ENCODE assay signal across 8 cellular contexts in the genomic region with DNA sequence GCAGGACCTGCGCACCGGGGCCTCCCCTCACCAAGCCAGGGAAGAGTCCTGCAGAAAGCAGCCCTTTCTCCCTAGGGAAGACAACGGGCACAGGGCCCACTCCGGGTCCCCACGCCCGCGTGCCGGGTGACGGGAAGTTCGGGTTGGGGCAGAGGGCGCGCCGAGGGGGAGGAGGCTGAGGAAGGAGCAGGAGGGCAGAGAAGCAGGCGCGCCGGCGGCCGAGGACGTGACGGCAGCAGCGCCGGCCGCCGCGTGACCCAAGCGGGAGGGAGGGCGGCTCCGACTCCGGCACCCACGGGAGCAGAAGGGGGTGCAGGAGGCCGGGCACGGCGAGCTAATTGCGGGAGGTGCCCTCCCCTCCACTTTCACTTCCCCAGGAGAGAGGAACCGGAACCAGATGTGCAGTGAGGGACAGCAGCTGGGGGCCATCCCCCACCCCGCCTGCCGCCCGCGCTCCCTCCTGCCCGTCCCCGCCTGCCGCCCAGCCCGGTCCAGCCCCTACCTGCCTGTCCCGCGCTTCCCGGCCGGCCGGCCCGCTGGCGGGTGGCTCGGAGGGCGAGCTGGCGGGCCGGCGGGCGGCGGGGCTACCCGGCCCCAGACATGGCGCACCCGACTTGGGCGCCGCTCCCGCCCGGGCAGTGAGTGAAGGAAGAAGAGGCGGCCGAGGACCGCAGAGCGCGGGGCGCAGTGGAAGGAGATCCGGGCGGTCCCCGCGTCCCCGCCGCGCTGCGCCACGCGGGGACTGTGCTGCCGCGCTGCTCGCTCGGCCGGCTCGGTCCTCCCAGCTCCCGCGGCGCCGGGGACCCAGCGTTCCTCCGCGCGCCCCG. TPM values are rescaled to one million over a fixed set of nuclear protein-coding genes. Genes with fewer than 3 reads are reported as not detected.
A peak's percentile ranks its signal among the peaks of the same experiment; 100 is the strongest.
DNase-seq lines count a peak whose midpoint lies in the region; ATAC-seq and TF ChIP-seq lines count a peak whose summit lies in the region.

No MANE protein-coding gene starts in this region.

- BruUV-seq in OCI-LY7 (replicated peaks; lab: Mats Ljungman, UMichigan) = no TSS peak

- H3K27me3 ChIP-seq in BLaER1 = no peaks in the 10 kb centered on the region
- no peaks in the 10 kb centered on the region for H3K27me3 ChIP-seq in fibroblast of lung (ENCODE audit: control insufficient read depth, insufficient read depth, low read length)
- no peaks in the 10 kb centered on the region for H3K27me3 ChIP-seq in stomach

- H3K4me3 ChIP-seq in BLaER1 (peak overlapping the region; percentile 92), OCI-LY7 (ENCODE audit: low read depth, low read length, poor library complexity, severe bottlenecking) (peak overlapping the region; percentile 86), fibroblast of lung (replicated peaks in 1 of 4; ENCODE audit: control extremely low read depth in 1 of 4, insufficient read depth in 1 of 4, low read depth in 3 of 4, low read length in 4 of 4) (peak overlapping the region; percentile 66 to 91 (median 84)), stomach (peak overlapping the region; percentile 84 to 99 (median 94))

- peak overlapping the region; percentile 89 to 97 (median 91) for H3K4me3 Mint-ChIP-seq in nephron

- H4K20me1 ChIP-seq in BLaER1 (peaks cover 3% of the 10 kb centered on the region), OCI-LY7 (ENCODE audit: insufficient read depth, low read length) (no peaks in the 10 kb centered on the region), fibroblast of lung (ENCODE audit: control insufficient read depth, extremely low read depth, insufficient read depth, low read length) (no peaks in the 10 kb centered on the region)

- H3K79me2 ChIP-seq in OCI-LY7 (ENCODE audit: insufficient read depth, low read depth, low read length) = peaks cover 20% of the 10 kb centered on the region
- peaks cover 15% of the 10 kb centered on the region for H3K79me2 ChIP-seq in fibroblast of lung (ENCODE audit: control insufficient read depth, insufficient read depth, low read length)

- peaks cover 57% of the 10 kb centered on the region for H3K4me1 ChIP-seq in BLaER1
- peaks cover 35% of the 10 kb centered on the region for H3K4me1 ChIP-seq in OCI-LY7 (ENCODE audit: insufficient read depth, low read length, poor library complexity, severe bottlenecking)
- peaks cover 4% of the 10 kb centered on the region for H3K4me1 ChIP-seq in fibroblast of lung (ENCODE audit: control insufficient read depth, extremely low read depth, insufficient read depth, low read length)
- peaks cover 9 to 38% (median 27%) of the 10 kb centered on the region in 4 donors for H3K4me1 ChIP-seq in stomach

- H3K36me3 Mint-ChIP-seq in nephron (ENCODE audit: low read depth) = peaks cover 18% of the 10 kb centered on the region

- H3K9ac ChIP-seq in BLaER1 (peak overlapping the region; percentile 99), fibroblast of lung (ENCODE audit: insufficient read depth, low read length) (peak overlapping the region; percentile 94)

- peak; percentile 96 for DNase-seq in OCI-LY7 (ENCODE audit: low spot score)
- peak; percentile 64 for DNase-seq in activated T-helper 1 cell treated with Interleukin-2 at 50 U/mL for 16 hours (ENCODE audit: low read depth)
- DNase-seq in fibroblast of lung (ENCODE audit: low read depth in 2 of 2) = peak; percentile 61 to 70
- DNase-seq in stomach = peak; percentile 86

- no peak for TF ChIP-seq POLR2A in stomach (IDR thresholded peaks at IDR 0.05)

- H2AFZ ChIP-seq in OCI-LY7 (ENCODE audit: low read length) (peak overlapping the region; percentile 27; the same call in 1 of the 2 replicates), fibroblast of lung (ENCODE audit: low read length) (peak overlapping the region; percentile 52)

- CTCF ChIA-PET in OCI-LY7 (lab: Charles Lee; ENCODE audit: unreplicated experiment) = interaction anchor here (1.3 kb wide), 1 partner anchor 21 kb away, joined by 6 read pairs; a partner anchor contains a TSS

- H3K4me2 ChIP-seq in BLaER1 (peak overlapping the region; percentile 97), OCI-LY7 (ENCODE audit: low read length) (peak overlapping the region; percentile 96), fibroblast of lung (ENCODE audit: extremely low read depth, insufficient read depth, low read length) (peak overlapping the region; percentile 99)

- H3K27me3 Mint-ChIP-seq in nephron (ENCODE audit: low read depth) = no peaks in the 10 kb centered on the region

- no peak for TF ChIP-seq EP300 in stomach (IDR thresholded peaks at IDR 0.05)

- POLR2A ChIA-PET in OCI-LY7 (lab: Charles Lee) = interaction anchor here (0.5 to 4.2 kb wide), 7 partner anchors 10 to 139 kb away, joined by 3 to 32 read pairs (median 9); a partner anchor contains a TSS

- H3K9me2 ChIP-seq in OCI-LY7 (ENCODE audit: insufficient read depth, low read length) = no peaks in the 10 kb centered on the region

- no peak for TF ChIP-seq CTCF in OCI-LY7 (conservative IDR thresholded peaks at IDR 0.05; ENCODE audit: low read length)
- no peak for TF ChIP-seq CTCF in fibroblast of lung (conservative IDR thresholded peaks at IDR 0.05 in 1 of 2, IDR thresholded peaks at IDR 0.05 in 1 of 2; ENCODE audit: low read depth in 1 of 2, low read length in 2 of 2)
- TF ChIP-seq CTCF in nephron (IDR thresholded peaks at IDR 0.05; ENCODE audit: unreplicated experiment in 3 of 3) = no peak
- peak in 1 of 7 experiments; percentile 6 for TF ChIP-seq CTCF in stomach (IDR thresholded peaks at IDR 0.05)

- H3K9me3 ChIP-seq in BLaER1 (no peaks in the 10 kb centered on the region), OCI-LY7 (ENCODE audit: low read length) (no peaks in the 10 kb centered on the region), fibroblast of lung (ENCODE audit: control insufficient read depth, insufficient read depth, low read depth, low read length) (no peaks in the 10 kb centered on the region), stomach (no peaks in the 10 kb centered on the region)

- peaks cover 73% of the 10 kb centered on the region for H3K36me3 ChIP-seq in BLaER1
- peaks cover 74% of the 10 kb centered on the region for H3K36me3 ChIP-seq in OCI-LY7 (ENCODE audit: insufficient read depth, low read length)
- H3K36me3 ChIP-seq in fibroblast of lung (ENCODE audit: control insufficient read depth, insufficient read depth, low read length) = peaks cover 15% of the 10 kb centered on the region
- H3K36me3 ChIP-seq in stomach = peaks cover 22 to 71% (median 69%) of the 10 kb centered on the region in 4 donors

- intact Hi-C loops in OCI-LY7 (cut with micrococcal nuclease; ENCODE audit: unreplicated experiment) (loop anchor here (1.0 to 2.0 kb wide), 5 partner anchors 12 to 149 kb away; a partner anchor contains a TSS), stomach (cut with DNase I; ENCODE audit: low total_unique reads) (loop anchor here (10.0 kb wide), 1 partner anchor 151 kb away; no protein-coding TSS in a partner anchor)

- peaks cover 10% of the 10 kb centered on the region for H3K4me1 Mint-ChIP-seq in nephron

- 0 to 1% (median 1%) methylated on average over 27 to 95 of the region's 95 CpGs for WGBS in stomach, 5 donors

- peak overlapping the region in 1 of 3 experiments; percentile 91 for H3K27ac Mint-ChIP-seq in nephron

- H3K27ac ChIP-seq in BLaER1 (peak overlapping the region; percentile 100), OCI-LY7 (ENCODE audit: low read depth, low read length, poor library complexity, severe bottlenecking) (peak overlapping the region; percentile 92), fibroblast of lung (ENCODE audit: insufficient read depth, low read length) (peak overlapping the region; percentile 94), stomach (peak overlapping the region; percentile 91 to 100 (median 98))

- ATAC-seq in GM19043 (IDR thresholded peaks at IDR 0.05; ENCODE audit: low read depth, unreplicated experiment) (peak; percentile 61), HG03196 (IDR thresholded peaks at IDR 0.05; ENCODE audit: unreplicated experiment) (peak; percentile 60)

- H3K9me3 Mint-ChIP-seq in nephron = no peaks in the 10 kb centered on the region

RNA-seq across cellular contexts. Expression of a gene that starts 0.5 kb away (rescaled TPM):
- 41.8 and 50.5 TPM in 2 replicates for total RNA-seq in OCI-LY7 (2014; rRNA removed; shearing (Covaris generic))
- total RNA-seq in OCI-LY7 (2022) = 160 and 164 TPM in 2 replicates
- 13.6 and 17.7 TPM in 2 replicates for total RNA-seq in fibroblast of lung
- polyA plus RNA-seq in fibroblast of lung = 9.1 and 15.9 TPM in 2 replicates
- polyA plus RNA-seq in fibroblast of lung (2012) = 12.4 and 16.0 TPM in 2 replicates
- polyA minus RNA-seq in fibroblast of lung (ENCODE audit: low replicate concordance) = 48.3 and 58.9 TPM in 2 replicates
- total RNA-seq in stomach = 10 to 100 TPM; 20.9 to 73.0 (median 36.6) TPM
- polyA plus RNA-seq in stomach = 10 to 100 TPM; 11.8 to 19.9 (median 14.1) TPM

RNA-seq across cellular contexts. Expression of a gene that starts 12.4 kb away (rescaled TPM):
- 15.6 and 29.1 TPM in 2 replicates for total RNA-seq in OCI-LY7 (2014; rRNA removed; shearing (Covaris generic))
- 65.6 and 67.9 TPM in 2 replicates for total RNA-seq in OCI-LY7 (2022)
- 2.6 TPM in 2 replicates for total RNA-seq in fibroblast of lung
- polyA plus RNA-seq in fibroblast of lung = 7.1 and 10.9 TPM in 2 replicates
- polyA plus RNA-seq in fibroblast of lung (2012) = 14.7 and 18.3 TPM in 2 replicates
- 98.3 and 119 TPM in 2 replicates for polyA minus RNA-seq in fibroblast of lung (ENCODE audit: low replicate concordance)
- total RNA-seq in stomach = 10 to 100 TPM in 2 of 5 donors, 1 to 10 TPM in 3; 1.4 to 49.6 (median 8.0) TPM
- polyA plus RNA-seq in stomach = 10 to 100 TPM; 26.9 to 31.1 (median 27.1) TPM

RNA-seq across cellular contexts. Expression of a gene that starts 17.3 kb away (rescaled TPM):
- total RNA-seq in OCI-LY7 (2014; rRNA removed; shearing (Covaris generic)) = 44.2 and 45.5 TPM in 2 replicates
- total RNA-seq in OCI-LY7 (2022) (32.7 and 41.6 TPM in 2 replicates), fibroblast of lung (113 and 119 TPM in 2 replicates), stomach (10 to 100 TPM in 4 of 5 donors, 1 to 10 TPM in 1; 6.4 to 80.6 (median 24.9) TPM)
- polyA plus RNA-seq in fibroblast of lung (80.5 and 94.4 TPM in 2 replicates), stomach (10 to 100 TPM; 29.9 to 54.8 (median 39.8) TPM)
- polyA plus RNA-seq in fibroblast of lung (2012) = 89.0 and 97.9 TPM in 2 replicates
- polyA minus RNA-seq in fibroblast of lung (ENCODE audit: low replicate concordance) = 118 and 119 TPM in 2 replicates

RNA-seq across cellular contexts. Expression of a gene that starts 21.7 kb away (rescaled TPM):
- 17.0 and 17.4 TPM in 2 replicates for total RNA-seq in OCI-LY7 (2014; rRNA removed; shearing (Covaris generic))
- total RNA-seq in OCI-LY7 (2022) (28.2 and 32.0 TPM in 2 replicates), fibroblast of lung (6.4 and 8.2 TPM in 2 replicates), stomach (10 to 100 TPM in 1 of 5 donors, 1 to 10 TPM in 3, not detected in 1; 2.7 to 16.7 (median 7.3) TPM)
- polyA plus RNA-seq in fibroblast of lung (3.7 and 4.8 TPM in 2 replicates), stomach (10 to 100 TPM; 10.9 to 32.9 (median 11.8) TPM)
- polyA plus RNA-seq in fibroblast of lung (2012) = 3.3 and 4.6 TPM in 2 replicates
- polyA minus RNA-seq in fibroblast of lung (ENCODE audit: low replicate concordance) = 2.0 and 16.6 TPM in 2 replicates

RNA-seq across cellular contexts. Expression of a gene that starts 23.2 kb away (rescaled TPM):
- 7.7 and 11.2 TPM in 2 replicates for total RNA-seq in OCI-LY7 (2014; rRNA removed; shearing (Covaris generic))
- total RNA-seq in OCI-LY7 (2022) (65.2 and 77.9 TPM in 2 replicates), fibroblast of lung (3.3 and 4.8 TPM in 2 replicates), stomach (10 to 100 TPM; 15.8 to 26.3 (median 18.1) TPM)
- polyA plus RNA-seq in fibroblast of lung (5.2 and 6.9 TPM in 2 replicates), stomach (1 to 10 TPM; 2.7 to 3.4 (median 3.2) TPM)
- polyA plus RNA-seq in fibroblast of lung (2012) = 8.5 and 9.0 TPM in 2 replicates
- polyA minus RNA-seq in fibroblast of lung (ENCODE audit: low replicate concordance) = 51.6 and 63.9 TPM in 2 replicates

Comparison
In these comparisons a context has a peak if more than half of its experiments do, and no peak if none do; other contexts are left out.
1. Peak in every context shown above with its lines: DNase-seq, ATAC-seq, H3K4me3 ChIP-seq and H3K27ac ChIP-seq.